29 cellular contexts compared by ENCODE assay signal in genomic region chr11:5125221-5125620, GRCh38. TPM values are rescaled to one million over a fixed set of nuclear protein-coding genes. Genes with fewer than 3 reads are reported as not detected.
DNase-seq lines count a peak whose midpoint lies in the region; FAIRE-seq and TF ChIP-seq lines count a peak whose summit lies in the region.
"Had no signal": no experiment of that assay in that cellular context is flagged by ENCODE, and none has a peak within 500 bp of the region (broad histone marks: within the 10 kb centered on the region; RNA-seq: fewer than 3 reads in every experiment).

No MANE protein-coding gene starts in this region.

- H3K56ac ChIP-seq in mesendoderm (ENCODE audit: low read length): peak overlapping the region; percentile 15

- H2BK120ac ChIP-seq in mesendoderm (ENCODE audit: low read depth, low read length): no peak overlapping the region

- no peak overlapping the region for H4K5ac ChIP-seq in mesendoderm (ENCODE audit: low read length)

- H3K9me3 ChIP-seq in left ventricle myocardium inferior (replicated peaks): no peaks in the 10 kb centered on the region
- H3K9me3 ChIP-seq: BE2C, BLaER1 had no signal

- no CpG with 5 or more reads among the region's 3 CpGs for WGBS in mesendoderm (ENCODE audit: extremely low coverage, insufficient coverage, low lambda C conversion rate)

- no peak overlapping the region for H3K4me2 ChIP-seq in mesendoderm (ENCODE audit: low read length)
- H3K4me2 ChIP-seq: BLaER1 had no signal

- FAIRE-seq in H54 (lab: Jason Lieb, UNC): peak; percentile 48
- FAIRE-seq: A204.1, GM12891, GM19239 had no signal

- TF ChIP-seq POLR2A in H54 (IDR thresholded peaks at IDR 0.05; ENCODE audit: low read depth, low read length): no peak

- H2BK5ac ChIP-seq in mesendoderm (ENCODE audit: low read length): no peak overlapping the region

- H3K36me3 ChIP-seq in mesendoderm (ENCODE audit: control insufficient read depth, insufficient read depth, low read length) (no peaks in the 10 kb centered on the region), left ventricle myocardium inferior (no peaks in the 10 kb centered on the region)
- H3K36me3 ChIP-seq: BE2C, BLaER1 had no signal

- DNase-seq in H54 (ENCODE audit: insufficient read length, low spot score) (no peak), OCI-M1 (lab: John Stamatoyannopoulos, UW) (peak; percentile 35), mesendoderm (no peak), GF-D8 (lab: John Stamatoyannopoulos, UW) (no peak), NCI-H748 (lab: John Stamatoyannopoulos, UW; ENCODE audit: unreplicated experiment) (no peak), left ventricle myocardium inferior (no peak)
- DNase-seq: 8988T; ACHN; BE2C; CD4-positive, alpha-beta memory T cell; CD4-positive, CD25-positive, alpha-beta regulatory T cell; CD8-positive, alpha-beta memory T cell; COR-L47; DMS 273 treated with DMSO at 0.1 percent for 48 hours; DMS153; DMS53; DMS79; DND-41; EL; GDM1 had no signal

- intact Hi-C loops in left ventricle myocardium inferior (cut with micrococcal nuclease): no loop called here

- H3K18ac ChIP-seq in mesendoderm (ENCODE audit: low read length): no peak overlapping the region

- no peak overlapping the region for H3K4ac ChIP-seq in mesendoderm (ENCODE audit: low read depth, low read length)

- no peak overlapping the region for H3K4me3 ChIP-seq in mesendoderm (ENCODE audit: low read length)
- no peak overlapping the region for H3K4me3 ChIP-seq in left ventricle myocardium inferior
- H3K4me3 ChIP-seq: BLaER1 had no signal

- no peaks in the 10 kb centered on the region for H3K79me2 ChIP-seq in mesendoderm (ENCODE audit: control insufficient read depth, insufficient read depth, low read length)

- no peaks in the 10 kb centered on the region for H3K27me3 ChIP-seq in mesendoderm (ENCODE audit: insufficient read depth, low read length, poor library complexity)
- peaks cover 7% of the 10 kb centered on the region for H3K27me3 ChIP-seq in left ventricle myocardium inferior (ENCODE audit: low read depth)
- H3K27me3 ChIP-seq: BE2C, BLaER1 had no signal

- H4K8ac ChIP-seq in mesendoderm (ENCODE audit: low read depth, low read length): no peak overlapping the region

- H2AK5ac ChIP-seq in mesendoderm (ENCODE audit: low read length): no peak overlapping the region

- H3K4me1 ChIP-seq in mesendoderm (ENCODE audit: control insufficient read depth, low read depth, low read length) (no peaks in the 10 kb centered on the region), left ventricle myocardium inferior (no peaks in the 10 kb centered on the region)
- H3K4me1 ChIP-seq: BE2C, BLaER1 had no signal

- H2BK15ac ChIP-seq in mesendoderm (replicated peaks; ENCODE audit: low read depth): peak overlapping the region; percentile 36

- H3K9ac ChIP-seq in mesendoderm (ENCODE audit: low read length): no peak overlapping the region
- H3K9ac ChIP-seq: BLaER1 had no signal

- no peak for TF ChIP-seq CTCF in left ventricle myocardium inferior (IDR thresholded peaks at IDR 0.05; ENCODE audit: borderline replicate concordance)

- H3K79me1 ChIP-seq in mesendoderm (ENCODE audit: low read length): no peaks in the 10 kb centered on the region

- H3K23ac ChIP-seq in mesendoderm (ENCODE audit: low read length): no peak overlapping the region

- H3K27ac ChIP-seq in mesendoderm (ENCODE audit: low read depth, low read length) (no peak overlapping the region), left ventricle myocardium inferior (replicated peaks) (no peak overlapping the region)
- H3K27ac ChIP-seq: BLaER1 had no signal

RNA-seq across cellular contexts. Expression of gene OR52A5, which starts 12.9 kb away (rescaled TPM):
- 0.03 TPM for polyA plus RNA-seq in mesendoderm (2013, experiment 1 of 2)
- polyA plus RNA-seq in mesendoderm (2013, experiment 2 of 2): not detected
- not detected for total RNA-seq in left ventricle myocardium inferior
- total RNA-seq: A673; CD4-positive, alpha-beta memory T cell; CD4-positive, CD25-positive, alpha-beta regulatory T cell; CD8-positive, alpha-beta memory T cell; Daoy; G401 had no signal
- polyA plus RNA-seq: AG04450; CD14-positive monocyte; CD4-positive, alpha-beta memory T cell; CD4-positive, CD25-positive, alpha-beta regulatory T cell; CD8-positive, alpha-beta memory T cell had no signal

RNA-seq across cellular contexts. Expression of gene OR52A1, which starts 29.3 kb away (rescaled TPM):
- 6.0 TPM for polyA plus RNA-seq in mesendoderm (2013, experiment 1 of 2)
- polyA plus RNA-seq in mesendoderm (2013, experiment 2 of 2): 5.5 TPM
- total RNA-seq in left ventricle myocardium inferior: not detected
- total RNA-seq: A673; CD4-positive, alpha-beta memory T cell; CD4-positive, CD25-positive, alpha-beta regulatory T cell; CD8-positive, alpha-beta memory T cell; Daoy; G401 had no signal
- polyA plus RNA-seq: AG04450; CD14-positive monocyte; CD4-positive, alpha-beta memory T cell; CD4-positive, CD25-positive, alpha-beta regulatory T cell; CD8-positive, alpha-beta memory T cell had no signal

RNA-seq across cellular contexts. Expression of gene OR52E1, which starts 55.8 kb away (rescaled TPM):
- not detected for polyA plus RNA-seq in mesendoderm (2013, experiment 1 of 2)
- not detected for polyA plus RNA-seq in mesendoderm (2013, experiment 2 of 2)
- not detected for total RNA-seq in left ventricle myocardium inferior
- total RNA-seq: A673; CD4-positive, alpha-beta memory T cell; CD4-positive, CD25-positive, alpha-beta regulatory T cell; CD8-positive, alpha-beta memory T cell; Daoy; G401 had no signal
- polyA plus RNA-seq: AG04450; CD14-positive monocyte; CD4-positive, alpha-beta memory T cell; CD4-positive, CD25-positive, alpha-beta regulatory T cell; CD8-positive, alpha-beta memory T cell had no signal
